In genomic region chr10:5416981-5417380, GRCh38 we compare ENCODE assay signal across 24 cellular contexts. TPM values are rescaled to one million over a fixed set of nuclear protein-coding genes. Genes with fewer than 3 reads are reported as not detected.
A peak's percentile ranks its signal among the peaks of the same experiment; 100 is the strongest.
DNase-seq lines count a peak whose midpoint lies in the region; ATAC-seq, FAIRE-seq and TF ChIP-seq lines count a peak whose summit lies in the region.
"Had no signal": no experiment of that assay in that cellular context is flagged by ENCODE, and none has a peak within 500 bp of the region (broad histone marks: within the 10 kb centered on the region; RNA-seq: fewer than 3 reads in every experiment).

No MANE protein-coding gene starts in this region.

- CTCF ChIA-PET in Caco-2 (lab: Charles Lee): no interaction called here

- H3K4me1 Mint-ChIP-seq in Caco-2 (ENCODE audit: low read depth, unreplicated experiment): peaks cover 6% of the 10 kb centered on the region
- H3K4me1 Mint-ChIP-seq: nephron had no signal

- H3K9ac ChIP-seq in DND-41 (ENCODE audit: low read depth, low read length): no peak overlapping the region

- no peaks in the 10 kb centered on the region for H3K36me3 Mint-ChIP-seq in Caco-2 (ENCODE audit: insufficient read depth, unreplicated experiment)

- TF ChIP-seq CTCF in DND-41 (IDR thresholded peaks at IDR 0.05; ENCODE audit: borderline replicate concordance, extremely low read depth, low read length, poor library complexity, severe bottlenecking) (no peak), ascending aorta (IDR thresholded peaks at IDR 0.05) (no peak), Caco-2 (IDR thresholded peaks at IDR 0.05; ENCODE audit: insufficient read depth in 1 of 2, low read depth in 1 of 2, low read length in 1 of 2, severe bottlenecking in 1 of 2, unreplicated experiment in 1 of 2) (no peak)

- intact Hi-C loops in ascending aorta (cut with DNase I) (no loop called here), Caco-2 (cut with micrococcal nuclease; ENCODE audit: unreplicated experiment) (no loop called here)

- H3K4me1 ChIP-seq in DND-41 (ENCODE audit: insufficient read depth, low read length) (peaks cover 28% of the 10 kb centered on the region), ascending aorta (peaks cover 0 to 12% of the 10 kb centered on the region in 2 donors), Caco-2 (peaks cover 13% of the 10 kb centered on the region; the same call in 1 of the 2 replicates)
- H3K4me1 ChIP-seq: breast epithelium had no signal

- no peak overlapping the region for H2AFZ ChIP-seq in DND-41 (ENCODE audit: low read depth, low read length)

- H3K27ac ChIP-seq in DND-41 (ENCODE audit: low read length) (no peak overlapping the region), ascending aorta (peak overlapping the region; percentile 51 to 96)
- H3K27ac ChIP-seq: breast epithelium, esophagus squamous epithelium, stomach had no signal

- H3K4me3 Mint-ChIP-seq in Caco-2 (ENCODE audit: unreplicated experiment): no peak overlapping the region
- H3K4me3 Mint-ChIP-seq: activated B cell treated with CpG ODN at 0.5 μM for 24 hours; activated CD8-positive, alpha-beta T cell treated with anti-CD3 and anti-CD28 coated beads for 36 hours; CD14-positive monocyte; nephron; T-helper 1 cell treated with Interleukin-12 subunit alpha and Interleukin-12 subunit beta and Interleukin-4 antibody, amounts not matched to agents 30 μg/mL and 1 μg/mL, for 36 hours had no signal

- BruUV-seq in Caco-2 (replicated peaks; lab: Mats Ljungman, UMichigan): no TSS peak

- peaks cover 95% of the 10 kb centered on the region for H3K79me2 ChIP-seq in DND-41 (ENCODE audit: insufficient read depth, low read length)

- H3K27ac Mint-ChIP-seq in Caco-2 (ENCODE audit: unreplicated experiment): no peak overlapping the region
- H3K27ac Mint-ChIP-seq: activated B cell treated with CpG ODN at 0.5 μM for 24 hours; activated CD8-positive, alpha-beta T cell treated with anti-CD3 and anti-CD28 coated beads for 36 hours; CD14-positive monocyte; nephron; T-helper 1 cell treated with Interleukin-12 subunit alpha and Interleukin-12 subunit beta and Interleukin-4 antibody, amounts not matched to agents 30 μg/mL and 1 μg/mL, for 36 hours had no signal

- POLR2A ChIA-PET in Caco-2 (lab: Charles Lee): no interaction called here

- peaks cover 25% of the 10 kb centered on the region for H4K20me1 ChIP-seq in DND-41 (ENCODE audit: insufficient read depth, low read length)

- H3K36me3 ChIP-seq in DND-41 (ENCODE audit: insufficient read depth, low read length) (peaks cover 10% of the 10 kb centered on the region), ascending aorta (no peaks in the 10 kb centered on the region), Caco-2 (ENCODE audit: control insufficient read depth, insufficient read depth, low read length) (0 out of 2 replicates have a peak, but pooled peaks cover 2% of the 10 kb centered on the region)
- H3K36me3 ChIP-seq: breast epithelium, esophagus squamous epithelium, stomach had no signal

- peaks cover 8% of the 10 kb centered on the region for H3K9me3 ChIP-seq in DND-41 (ENCODE audit: insufficient read depth, low read length, severe bottlenecking)
- peaks cover 0 to 13% of the 10 kb centered on the region in 2 donors for H3K9me3 ChIP-seq in ascending aorta
- H3K9me3 ChIP-seq in Caco-2: peaks cover 11% of the 10 kb centered on the region

- no peak for FAIRE-seq in GM19239 (lab: Jason Lieb, UNC)
- FAIRE-seq: keratinocyte, urothelium cell line had no signal

- H3K4me2 ChIP-seq in DND-41 (ENCODE audit: insufficient read depth, low read length): peak overlapping the region; percentile 27; the same call in 1 of the 2 replicates

- H3K4me3 ChIP-seq in DND-41 (ENCODE audit: low read depth in 1 of 2, low read length in 2 of 2): no peak overlapping the region
- H3K4me3 ChIP-seq in ascending aorta: no peak overlapping the region
- no peak overlapping the region for H3K4me3 ChIP-seq in Caco-2 (ENCODE audit: low read depth, low read length)
- H3K4me3 ChIP-seq: breast epithelium, esophagus squamous epithelium, stomach had no signal

- no peaks in the 10 kb centered on the region for H3K27me3 Mint-ChIP-seq in Caco-2 (ENCODE audit: insufficient read depth, unreplicated experiment)
- H3K27me3 Mint-ChIP-seq: activated B cell treated with CpG ODN at 0.5 μM for 24 hours; activated CD8-positive, alpha-beta T cell treated with anti-CD3 and anti-CD28 coated beads for 36 hours had no signal

- no peaks in the 10 kb centered on the region for H3K27me3 ChIP-seq in DND-41 (ENCODE audit: insufficient read depth, low read length, poor library complexity)
- no peaks in the 10 kb centered on the region for H3K27me3 ChIP-seq in ascending aorta
- no peaks in the 10 kb centered on the region for H3K27me3 ChIP-seq in Caco-2 (replicated peaks; ENCODE audit: control insufficient read depth, insufficient read depth, low read length)
- H3K27me3 ChIP-seq: breast epithelium, esophagus squamous epithelium, stomach had no signal

- H3K9me3 Mint-ChIP-seq in Caco-2 (ENCODE audit: unreplicated experiment): peaks cover 30% of the 10 kb centered on the region

- ATAC-seq in DND-41 (ENCODE audit: insufficient read depth, low read depth) (no peak), HG03095 (IDR thresholded peaks at IDR 0.05; ENCODE audit: unreplicated experiment) (no peak)
- ATAC-seq: activated CD8-positive, alpha-beta T cell treated with anti-CD3 and anti-CD28 coated beads for 36 hours had no signal

- DNase-seq in DND-41: no peak
- DNase-seq in NCI-H2029 treated with DMSO at 0.1 percent for 48 hours (lab: John Stamatoyannopoulos, UW): peak; percentile 6
- DNase-seq in ascending aorta (ENCODE audit: low spot score in 2 of 2): peak in 1 of 2 donors; percentile 69
- peak; percentile 19 for DNase-seq in left kidney (ENCODE audit: low read depth, low spot score)
- no peak for DNase-seq in Caco-2
- no peak for DNase-seq in GM19239 (ENCODE audit: insufficient read length, low spot score)
- no peak for DNase-seq in NK-92 treated with Interleukin-12 subunit alpha and Interleukin-12 subunit beta, amount 100 ng/mL, for 24 hours (lab: John Stamatoyannopoulos, UW)
- DNase-seq: ACHN; activated B cell treated with CpG ODN at 0.5 μM for 24 hours; activated CD8-positive, alpha-beta T cell treated with anti-CD3 and anti-CD28 coated beads for 36 hours; DMS79 treated with DMSO at 0.1 percent for 48 hours; esophagus squamous epithelium; SIG-M5; stomach had no signal

RNA-seq across cellular contexts. Expression of gene NET1, which starts 4.6 kb away (rescaled TPM):
- total RNA-seq in ascending aorta (95.9 TPM), Caco-2 (2022) (149 and 175 TPM in 2 replicates)

RNA-seq across cellular contexts. Expression of gene TUBAL3, which starts 12.4 kb away (rescaled TPM):
- total RNA-seq in ascending aorta (not detected), Caco-2 (2022) (0.39 TPM in 1 of 2 replicates, not detected in the other)
- total RNA-seq: activated B cell treated with CpG ODN at 0.5 μM for 24 hours; activated CD8-positive, alpha-beta T cell treated with anti-CD3 and anti-CD28 coated beads for 36 hours; HT1080; mesenteric fat pad had no signal

RNA-seq across cellular contexts. Expression of gene UCN3, which starts 52.2 kb away (rescaled TPM):
- total RNA-seq in ascending aorta (not detected), Caco-2 (2022) (not detected in 2 replicates)
- total RNA-seq: activated B cell treated with CpG ODN at 0.5 μM for 24 hours; activated CD8-positive, alpha-beta T cell treated with anti-CD3 and anti-CD28 coated beads for 36 hours; breast epithelium; esophagus squamous epithelium; HT1080; MCF 10A; mesenteric fat pad had no signal

Comparison
In these comparisons a context has a peak if more than half of its experiments do, and no peak if none do; other contexts are left out.
1. DNase-seq: peak in NCI-H2029 treated with DMSO at 0.1 percent for 48 hours (single experiment) and left kidney (single experiment); none in DND-41 (single experiment), Caco-2 (0 of 2), GM19239 (single experiment) and NK-92 treated with Interleukin-12 subunit alpha and Interleukin-12 subunit beta, amount 100 ng/mL, for 24 hours (single experiment).